Comparison of ENCODE assay signal across 20 cellular contexts in the genomic region with DNA sequence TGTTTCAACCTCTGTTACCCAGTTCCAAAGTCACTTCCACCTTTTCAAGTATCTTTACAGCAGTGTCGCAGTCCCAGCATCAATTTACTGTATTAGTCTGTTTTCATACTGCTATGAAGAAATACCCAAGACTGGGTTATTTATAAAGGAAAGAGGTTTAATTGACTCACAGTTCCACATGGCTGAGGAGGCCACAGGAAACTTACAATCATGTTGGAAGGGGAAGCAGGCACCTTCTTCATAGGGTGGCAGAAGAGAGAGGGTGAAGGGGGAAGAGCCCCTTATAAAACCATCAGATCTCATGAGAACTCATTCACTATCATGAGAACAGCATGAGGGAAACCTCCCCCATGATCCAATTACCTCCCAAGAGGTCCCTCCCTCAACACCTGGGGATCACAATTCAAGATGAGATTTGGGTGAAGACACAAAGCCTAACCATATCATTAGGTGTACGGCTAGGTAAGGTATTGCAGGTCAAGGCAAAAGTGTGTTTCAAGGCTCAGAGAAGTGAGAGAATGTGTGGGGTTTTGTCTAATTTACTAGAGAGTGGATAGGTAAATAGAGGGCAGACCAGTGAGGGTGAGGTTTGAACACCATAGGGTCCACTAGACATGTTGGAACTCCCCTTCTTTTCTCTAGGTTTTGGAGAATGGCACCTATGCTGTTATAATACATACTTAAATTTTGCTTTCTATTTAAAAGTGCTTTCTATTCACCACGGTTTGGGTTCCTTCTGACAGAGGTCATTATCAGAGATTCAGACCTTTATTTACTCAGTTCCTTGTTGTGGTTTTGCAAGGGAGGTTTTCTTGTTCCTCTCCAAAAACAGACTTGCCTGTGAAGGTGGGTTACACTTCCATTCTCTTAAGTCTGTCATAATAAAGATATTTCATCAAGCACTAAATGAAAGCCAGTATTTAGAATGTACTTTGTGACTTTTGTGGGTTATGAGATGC.
DNase-seq lines count a peak whose midpoint lies in the region; ATAC-seq and TF ChIP-seq lines count a peak whose summit lies in the region.
"Had no signal": no experiment of that assay in that cellular context is flagged by ENCODE, and none has a peak within 500 bp of the region (broad histone marks: within the 10 kb centered on the region; RNA-seq: fewer than 3 reads in every experiment).

No MANE protein-coding gene starts in this region.

- CTCF ChIA-PET in activated CD4-positive, alpha-beta memory T cell treated with anti-CD3 and anti-CD28 coated beads, Interleukin-2, amount 10 ng/mL, durations not matched to agents 7 days and 5 days (lab: Charles Lee) = no interaction called here

- H3K9me3 Mint-ChIP-seq in activated CD4-positive, alpha-beta memory T cell treated with anti-CD3 and anti-CD28 coated beads, Interleukin-2, amount 10 ng/mL, durations not matched to agents 7 days and 5 days = no peaks in the 10 kb centered on the region
- H3K9me3 Mint-ChIP-seq: activated T-helper 2 cell treated with anti-CD3 and anti-CD28 coated beads, Interferon-gamma antibody, Interleukin-2, Interleukin-4, amounts not matched to agents 10 μg/mL and 5 μg/mL and 100 μg/mL, durations not matched to agents 14 hours and 24 hours and 36 hours had no signal

- no peak overlapping the region for H3K9ac ChIP-seq in BLaER1 treated with 17β-estradiol and CSF1 and Interleukin-3, amounts not matched to agents 10 nM and 100 nM

- H3K4me3 Mint-ChIP-seq in activated CD4-positive, alpha-beta memory T cell treated with anti-CD3 and anti-CD28 coated beads, Interleukin-2, amount 10 ng/mL, durations not matched to agents 7 days and 5 days = no peak overlapping the region

- H3K4me2 ChIP-seq in BLaER1 treated with 17β-estradiol and CSF1 and Interleukin-3, amounts not matched to agents 10 nM and 100 nM = peak overlapping the region in 7 of 11 experiments; percentile 31 to 66 (median 48); a peak in 13 of 22 replicates
- H3K4me2 ChIP-seq: A549 had no signal

- no peaks in the 10 kb centered on the region for H3K36me3 ChIP-seq in BLaER1 treated with 17β-estradiol and CSF1 and Interleukin-3, amounts not matched to agents 10 nM and 100 nM

- no peaks in the 10 kb centered on the region for H3K4me1 Mint-ChIP-seq in activated CD4-positive, alpha-beta memory T cell treated with anti-CD3 and anti-CD28 coated beads, Interleukin-2, amount 10 ng/mL, durations not matched to agents 7 days and 5 days

- intact Hi-C loops in dorsolateral prefrontal cortex (cut with DNase I) = loop anchor here in 1 of 2 donors (2.0 kb wide), 1 partner anchor 20 kb away; no protein-coding TSS in a partner anchor

- H3K9me3 ChIP-seq in BLaER1 treated with 17β-estradiol and CSF1 and Interleukin-3, amounts not matched to agents 10 nM and 100 nM (replicated peaks in 1 of 11) = peaks cover 0 to 6% (median 0%) of the 10 kb centered on the region in 11 experiments; a peak in 1 of 22 replicates
- H3K9me3 ChIP-seq: A549, Caco-2 had no signal

- peaks cover 2% of the 10 kb centered on the region for H3K27me3 Mint-ChIP-seq in activated CD4-positive, alpha-beta memory T cell treated with anti-CD3 and anti-CD28 coated beads, Interleukin-2, amount 10 ng/mL, durations not matched to agents 7 days and 5 days

- ATAC-seq in GM18907 (IDR thresholded peaks at IDR 0.05; ENCODE audit: unreplicated experiment) (peak; percentile 65), HG02623 (IDR thresholded peaks at IDR 0.05; ENCODE audit: unreplicated experiment) (peak; percentile 60), HG03565 (IDR thresholded peaks at IDR 0.05; ENCODE audit: unreplicated experiment) (peak; percentile 77), HG02678 (IDR thresholded peaks at IDR 0.05; ENCODE audit: unreplicated experiment) (no peak)
- ATAC-seq: A549 had no signal

- H3K27me3 ChIP-seq in BLaER1 treated with 17β-estradiol and CSF1 and Interleukin-3, amounts not matched to agents 10 nM and 100 nM = no peaks in the 10 kb centered on the region
- no peaks in the 10 kb centered on the region for H3K27me3 ChIP-seq in dorsolateral prefrontal cortex

- H3K27ac Mint-ChIP-seq in activated CD4-positive, alpha-beta memory T cell treated with anti-CD3 and anti-CD28 coated beads, Interleukin-2, amount 10 ng/mL, durations not matched to agents 7 days and 5 days = no peak overlapping the region
- H3K27ac Mint-ChIP-seq: activated T-helper 2 cell treated with anti-CD3 and anti-CD28 coated beads, Interferon-gamma antibody, Interleukin-2, Interleukin-4, amounts not matched to agents 10 μg/mL and 5 μg/mL and 100 μg/mL, durations not matched to agents 14 hours and 24 hours and 36 hours had no signal

- DNase-seq in activated CD4-positive, alpha-beta memory T cell treated with anti-CD3 and anti-CD28 coated beads, Interleukin-2, amount 10 ng/mL, durations not matched to agents 7 days and 5 days = no peak
- DNase-seq in hypothalamus (lab: John Stamatoyannopoulos, UW) = no peak
- DNase-seq in dorsolateral prefrontal cortex = no peak
- DNase-seq: activated CD4-positive, alpha-beta T cell treated with anti-CD3 and anti-CD28 coated beads, Interleukin-2, amount 50 U/mL, for 1 hour; anterior cingulate cortex; Caco-2; GF-D8; H7; IMR-90; NCI-H1105 treated with DMSO at 0.1 percent for 48 hours; posterior cingulate gyrus; stimulated activated CD4-positive, alpha-beta T cell treated with anti-CD3 and anti-CD28 coated beads, Interleukin-12 subunit alpha, Interleukin-12 subunit beta, amount 100 ng/mL, for 4 hours had no signal

- no peaks in the 10 kb centered on the region for H4K20me1 ChIP-seq in BLaER1 treated with 17β-estradiol and CSF1 and Interleukin-3, amounts not matched to agents 10 nM and 100 nM

- H3K36me3 Mint-ChIP-seq in activated CD4-positive, alpha-beta memory T cell treated with anti-CD3 and anti-CD28 coated beads, Interleukin-2, amount 10 ng/mL, durations not matched to agents 7 days and 5 days (ENCODE audit: low read depth) = no peaks in the 10 kb centered on the region

- H3K4me3 ChIP-seq in BLaER1 treated with 17β-estradiol and CSF1 and Interleukin-3, amounts not matched to agents 10 nM and 100 nM = no peak overlapping the region
- no peak overlapping the region for H3K4me3 ChIP-seq in dorsolateral prefrontal cortex
- H3K4me3 ChIP-seq: A549 had no signal

- TF ChIP-seq CTCF in dorsolateral prefrontal cortex (IDR thresholded peaks at IDR 0.05 in 54 of 56, conservative IDR thresholded peaks at IDR 0.05 in 2 of 56; ENCODE audit: low read depth in 1 of 56, partially characterized antibody in 56 of 56) = no peak

- H3K27ac ChIP-seq in BLaER1 treated with 17β-estradiol and CSF1 and Interleukin-3, amounts not matched to agents 10 nM and 100 nM = peak overlapping the region in 4 of 11 experiments; percentile 6 to 63 (median 48); a peak in 7 of 22 replicates
- no peak overlapping the region for H3K27ac ChIP-seq in dorsolateral prefrontal cortex
- H3K27ac ChIP-seq: A549, RWPE1 had no signal

- peaks cover 0 to 22% (median 17%) of the 10 kb centered on the region in 10 experiments; a peak in 13 of 20 replicates for H3K4me1 ChIP-seq in BLaER1 treated with 17β-estradiol and CSF1 and Interleukin-3, amounts not matched to agents 10 nM and 100 nM
- H3K4me1 ChIP-seq: A549, Caco-2 had no signal

- POLR2A ChIA-PET in activated CD4-positive, alpha-beta memory T cell treated with anti-CD3 and anti-CD28 coated beads, Interleukin-2, amount 10 ng/mL, durations not matched to agents 7 days and 5 days (lab: Charles Lee) = no interaction called here
